Comparison of ENCODE assay signal across 24 cellular contexts in genomic region chrX:10697552-10697951, GRCh38.
DNase-seq lines count a peak whose midpoint lies in the region; FAIRE-seq and TF ChIP-seq lines count a peak whose summit lies in the region.
"Had no signal": no experiment of that assay in that cellular context is flagged by ENCODE, and none has a peak within 500 bp of the region (broad histone marks: within the 10 kb centered on the region; RNA-seq: fewer than 3 reads in every experiment).

No MANE protein-coding gene starts in this region.

- no peak overlapping the region for H3K27ac ChIP-seq in astrocyte (ENCODE audit: low read depth, low read length)
- H3K27ac ChIP-seq: BLaER1 treated with 17β-estradiol and CSF1 and Interleukin-3, amounts not matched to agents 10 nM and 100 nM; C4-2B had no signal

- H3K9me3 Mint-ChIP-seq in astrocyte (ENCODE audit: unreplicated experiment) (no peaks in the 10 kb centered on the region), brain (peaks cover 2 to 12% (median 7%) of the 10 kb centered on the region in 5 experiments), glutamatergic neuron (ENCODE audit: unreplicated experiment) (peaks cover 6% of the 10 kb centered on the region)
- H3K9me3 Mint-ChIP-seq: CD4-positive, alpha-beta T cell had no signal

- no peak overlapping the region for H3K4me2 ChIP-seq in astrocyte (ENCODE audit: low read length)

- TF ChIP-seq CTCF in astrocyte (IDR thresholded peaks at IDR 0.05; ENCODE audit: insufficient read depth, low read depth, low read length) (no peak), brain (conservative IDR thresholded peaks at IDR 0.05) (no peak), glutamatergic neuron (IDR thresholded peaks at IDR 0.05; ENCODE audit: partially characterized antibody, unreplicated experiment) (no peak)

- no peak overlapping the region for H3K9ac ChIP-seq in astrocyte (ENCODE audit: low read length)
- H3K9ac ChIP-seq: BLaER1 treated with 17β-estradiol and CSF1 and Interleukin-3, amounts not matched to agents 10 nM and 100 nM had no signal

- DNase-seq in astrocyte (ENCODE audit: low read depth): no peak
- peak; percentile 14 for DNase-seq in glutamatergic neuron
- no peak for DNase-seq in ureter (ENCODE audit: low spot score)
- DNase-seq in urothelium cell line (ENCODE audit: low spot score): no peak
- no peak for DNase-seq in NCI-H2196 treated with DMSO at 0.1 percent for 48 hours (lab: John Stamatoyannopoulos, UW; ENCODE audit: unreplicated experiment)
- no peak for DNase-seq in NCI-H774 (lab: John Stamatoyannopoulos, UW)
- DNase-seq: 8988T; ACHN; AML-193; Caco-2; Calu3; CD4-positive, alpha-beta T cell; CD8-positive, alpha-beta T cell; DMS79 treated with DMSO at 0.1 percent for 48 hours; GF-D8 had no signal

- H4K20me1 ChIP-seq in astrocyte (ENCODE audit: insufficient read depth, low read length): no peaks in the 10 kb centered on the region
- H4K20me1 ChIP-seq: BLaER1 treated with 17β-estradiol and CSF1 and Interleukin-3, amounts not matched to agents 10 nM and 100 nM had no signal

- H3K36me3 ChIP-seq in astrocyte (ENCODE audit: insufficient read depth, low read length): no peaks in the 10 kb centered on the region
- H3K36me3 ChIP-seq: BLaER1 treated with 17β-estradiol and CSF1 and Interleukin-3, amounts not matched to agents 10 nM and 100 nM had no signal

- H3K79me2 ChIP-seq in astrocyte (ENCODE audit: insufficient read depth, low read length): no peaks in the 10 kb centered on the region

- H3K4me1 Mint-ChIP-seq in astrocyte (ENCODE audit: low read depth, unreplicated experiment) (no peaks in the 10 kb centered on the region), brain (no peaks in the 10 kb centered on the region), glutamatergic neuron (ENCODE audit: low read depth, unreplicated experiment) (peaks cover 11% of the 10 kb centered on the region)
- H3K4me1 Mint-ChIP-seq: B cell had no signal

- H3K27me3 ChIP-seq in astrocyte (ENCODE audit: insufficient read depth, low read length): no peaks in the 10 kb centered on the region

- peak; percentile 88 for FAIRE-seq in astrocyte (lab: Jason Lieb, UNC)
- no peak for FAIRE-seq in urothelium cell line (lab: Jason Lieb, UNC)
- FAIRE-seq: A204.1, D721Med, G401.6, GM12891, GM19239 had no signal

- H3K4me3 Mint-ChIP-seq in astrocyte (ENCODE audit: unreplicated experiment) (no peak overlapping the region), brain (no peak overlapping the region), glutamatergic neuron (ENCODE audit: unreplicated experiment) (peak overlapping the region; percentile 39)
- H3K4me3 Mint-ChIP-seq: B cell; CD4-positive, alpha-beta T cell; CD8-positive, alpha-beta T cell had no signal

- no peak overlapping the region for H2AFZ ChIP-seq in astrocyte (ENCODE audit: low read depth, low read length)

- no peaks in the 10 kb centered on the region for H3K9me3 ChIP-seq in astrocyte (ENCODE audit: insufficient read depth, low read depth, low read length)
- H3K9me3 ChIP-seq: Caco-2 had no signal

- no peaks in the 10 kb centered on the region for H3K4me1 ChIP-seq in astrocyte (ENCODE audit: insufficient read depth, low read length)
- H3K4me1 ChIP-seq: Caco-2 had no signal

- H3K27me3 Mint-ChIP-seq in astrocyte (ENCODE audit: low read depth, unreplicated experiment) (no peaks in the 10 kb centered on the region), brain (peaks cover 6% of the 10 kb centered on the region), glutamatergic neuron (ENCODE audit: unreplicated experiment) (no peaks in the 10 kb centered on the region)
- H3K27me3 Mint-ChIP-seq: B cell; CD4-positive, alpha-beta T cell had no signal

- no peak overlapping the region for H3K27ac Mint-ChIP-seq in astrocyte (ENCODE audit: unreplicated experiment)
- H3K27ac Mint-ChIP-seq in brain: peak overlapping the region in 3 of 5 experiments; percentile 41 to 81 (median 68)
- H3K27ac Mint-ChIP-seq in glutamatergic neuron (ENCODE audit: unreplicated experiment): peak overlapping the region; percentile 95
- H3K27ac Mint-ChIP-seq: B cell; CD4-positive, alpha-beta T cell; CD8-positive, alpha-beta T cell had no signal

- no peak overlapping the region for H3K4me3 ChIP-seq in astrocyte (ENCODE audit: insufficient read depth, low read depth, low read length)
- H3K4me3 ChIP-seq: BLaER1 treated with 17β-estradiol and CSF1 and Interleukin-3, amounts not matched to agents 10 nM and 100 nM had no signal

- no peaks in the 10 kb centered on the region for H3K36me3 Mint-ChIP-seq in astrocyte (ENCODE audit: low read depth, unreplicated experiment)
- no peaks in the 10 kb centered on the region for H3K36me3 Mint-ChIP-seq in brain
- no peaks in the 10 kb centered on the region for H3K36me3 Mint-ChIP-seq in glutamatergic neuron (ENCODE audit: unreplicated experiment)
- H3K36me3 Mint-ChIP-seq: CD8-positive, alpha-beta T cell had no signal
